8 cellular contexts compared by ENCODE assay signal in genomic region chr15:101652783-101653430, GRCh38. TPM values are rescaled to one million over a fixed set of nuclear protein-coding genes. Genes with fewer than 3 reads are reported as not detected.
DNase-seq lines count a peak whose midpoint lies in the region; ATAC-seq and TF ChIP-seq lines count a peak whose summit lies in the region.

No MANE protein-coding gene starts in this region.

- H3K4me1 Mint-ChIP-seq in CD8-positive, alpha-beta memory T cell = peaks cover 28 to 48% (median 40%) of the 10 kb centered on the region in 3 donors
- peaks cover 27 to 37% of the 10 kb centered on the region in 2 donors for H3K4me1 Mint-ChIP-seq in immature natural killer cell
- peaks cover 29% of the 10 kb centered on the region for H3K4me1 Mint-ChIP-seq in stimulated activated effector memory CD8-positive, alpha-beta T cell treated with anti-CD3 and anti-CD28 coated beads, Interleukin-12 subunit alpha, Interleukin-12 subunit beta, amount 100 ng/mL, for 72 hours

- CTCF ChIA-PET in CD8-positive, alpha-beta memory T cell (lab: Charles Lee) = interaction anchor here (1.2 to 2.5 kb wide), 5 partner anchors 11 to 359 kb away, joined by 3 to 22 read pairs (median 4); partner anchors contain the start of gene TARS3

- peaks cover 40% of the 10 kb centered on the region for H3K4me1 ChIP-seq in CD8-positive, alpha-beta memory T cell (ENCODE audit: insufficient read depth, low read length)
- peaks cover 0 to 27% of the 10 kb centered on the region in 2 donors for H3K4me1 ChIP-seq in ascending aorta

- H3K4me3 ChIP-seq in CD8-positive, alpha-beta memory T cell (ENCODE audit: low read length) = peak overlapping the region; percentile 71
- peak overlapping the region; percentile 93 for H3K4me3 ChIP-seq in Jurkat, Clone E6-1 (ENCODE audit: low read length)
- peak overlapping the region; percentile 97 to 98 for H3K4me3 ChIP-seq in ascending aorta

- no peaks in the 10 kb centered on the region for H3K27me3 Mint-ChIP-seq in CD8-positive, alpha-beta memory T cell
- peaks cover 0 to 9% (median 6%) of the 10 kb centered on the region in 3 donors for H3K27me3 Mint-ChIP-seq in immature natural killer cell (ENCODE audit: low read depth in 3 of 3)

- DNase-seq in CD8-positive, alpha-beta memory T cell = no peak
- DNase-seq in Jurkat, Clone E6-1 (ENCODE audit: low read depth, low spot score) = no peak
- DNase-seq in ascending aorta (ENCODE audit: low spot score in 2 of 2) = no peak
- no peak for DNase-seq in immature natural killer cell
- DNase-seq in stimulated activated effector memory CD8-positive, alpha-beta T cell treated with anti-CD3 and anti-CD28 coated beads, Interleukin-12 subunit alpha, Interleukin-12 subunit beta, amount 100 ng/mL, for 72 hours (ENCODE audit: low spot score in 2 of 2) = no peak
- DNase-seq in SKM-1 treated with dmso at 0.1 percent for 144 hours (lab: John Stamatoyannopoulos, UW; ENCODE audit: unreplicated experiment) = no peak

- peaks cover 0 to 53% (median 10%) of the 10 kb centered on the region in 3 donors for H3K36me3 Mint-ChIP-seq in CD8-positive, alpha-beta memory T cell
- peaks cover 0 to 10% (median 4%) of the 10 kb centered on the region in 3 donors for H3K36me3 Mint-ChIP-seq in immature natural killer cell
- H3K36me3 Mint-ChIP-seq in stimulated activated effector memory CD8-positive, alpha-beta T cell treated with anti-CD3 and anti-CD28 coated beads, Interleukin-12 subunit alpha, Interleukin-12 subunit beta, amount 100 ng/mL, for 72 hours = peaks cover 51% of the 10 kb centered on the region

- H3K4me3 Mint-ChIP-seq in CD8-positive, alpha-beta memory T cell = peak overlapping the region; percentile 85 to 97 (median 94)
- peak overlapping the region; percentile 92 to 94 (median 93) for H3K4me3 Mint-ChIP-seq in immature natural killer cell
- peak overlapping the region; percentile 81 for H3K4me3 Mint-ChIP-seq in stimulated activated effector memory CD8-positive, alpha-beta T cell treated with anti-CD3 and anti-CD28 coated beads, Interleukin-12 subunit alpha, Interleukin-12 subunit beta, amount 100 ng/mL, for 72 hours

- H3K36me3 ChIP-seq in CD8-positive, alpha-beta memory T cell (ENCODE audit: insufficient read depth, low read length) = peaks cover 25% of the 10 kb centered on the region
- H3K36me3 ChIP-seq in ascending aorta = peaks cover 9 to 25% of the 10 kb centered on the region in 2 donors

- H3K9me3 Mint-ChIP-seq in CD8-positive, alpha-beta memory T cell = no peaks in the 10 kb centered on the region
- no peaks in the 10 kb centered on the region for H3K9me3 Mint-ChIP-seq in immature natural killer cell
- H3K9me3 Mint-ChIP-seq in stimulated activated effector memory CD8-positive, alpha-beta T cell treated with anti-CD3 and anti-CD28 coated beads, Interleukin-12 subunit alpha, Interleukin-12 subunit beta, amount 100 ng/mL, for 72 hours = no peaks in the 10 kb centered on the region

- POLR2A ChIA-PET in CD8-positive, alpha-beta memory T cell (lab: Charles Lee) = interaction anchor here (0.6 to 1.7 kb wide), 3 partner anchors 11 to 94 kb away, joined by 4 to 7 read pairs (median 5); partner anchors contain the start of gene TARS3

- peak overlapping the region; percentile 92 for H3K27ac ChIP-seq in CD8-positive, alpha-beta memory T cell (ENCODE audit: low read depth, low read length)
- peak overlapping the region; percentile 99 to 100 for H3K27ac ChIP-seq in ascending aorta

- H3K9me3 ChIP-seq in CD8-positive, alpha-beta memory T cell (ENCODE audit: low read length) = no peaks in the 10 kb centered on the region
- no peaks in the 10 kb centered on the region for H3K9me3 ChIP-seq in ascending aorta

- H3K27me3 ChIP-seq in CD8-positive, alpha-beta memory T cell (ENCODE audit: insufficient read depth, low read length, poor library complexity, severe bottlenecking) = no peaks in the 10 kb centered on the region
- no peaks in the 10 kb centered on the region for H3K27me3 ChIP-seq in ascending aorta

- H3K27ac Mint-ChIP-seq in CD8-positive, alpha-beta memory T cell = peak overlapping the region; percentile 91 to 98 (median 96)
- H3K27ac Mint-ChIP-seq in immature natural killer cell = peak overlapping the region; percentile 94 to 98 (median 96)
- H3K27ac Mint-ChIP-seq in stimulated activated effector memory CD8-positive, alpha-beta T cell treated with anti-CD3 and anti-CD28 coated beads, Interleukin-12 subunit alpha, Interleukin-12 subunit beta, amount 100 ng/mL, for 72 hours = peak overlapping the region; percentile 92

- no peak for TF ChIP-seq CTCF in ascending aorta (IDR thresholded peaks at IDR 0.05)

- intact Hi-C loops in ascending aorta (cut with DNase I) = loop anchor here (1.0 to 5.0 kb wide), 3 partner anchors 71 to 1051 kb away; partner anchors contain the start of genes ASB7, LINS1, SNRPA1 and TARS3

- no peak for ATAC-seq in stimulated activated effector memory CD8-positive, alpha-beta T cell treated with anti-CD3 and anti-CD28 coated beads, Interleukin-12 subunit alpha, Interleukin-12 subunit beta, amount 100 ng/mL, for 72 hours
- ATAC-seq in HG02885 (IDR thresholded peaks at IDR 0.05; ENCODE audit: poor library complexity, unreplicated experiment) (no peak), GM21737 (IDR thresholded peaks at IDR 0.05; ENCODE audit: unreplicated experiment) (no peak)

RNA-seq across cellular contexts. Expression of gene TM2D3, which starts 0.7 kb away (rescaled TPM):
- total RNA-seq in CD8-positive, alpha-beta memory T cell = 10 to 100 TPM; 63.5 to 68.0 TPM
- 35.8 TPM for polyA plus RNA-seq in CD8-positive, alpha-beta memory T cell
- 46.1 TPM for polyA plus RNA-seq in Jurkat, Clone E6-1 (2012; ENCODE audit: insufficient read depth, insufficient read length)
- 105 TPM for total RNA-seq in ascending aorta
- polyA plus RNA-seq in immature natural killer cell = 10 to 100 TPM; 39.9 to 73.1 (median 52.6) TPM
